In the genomic region with DNA sequence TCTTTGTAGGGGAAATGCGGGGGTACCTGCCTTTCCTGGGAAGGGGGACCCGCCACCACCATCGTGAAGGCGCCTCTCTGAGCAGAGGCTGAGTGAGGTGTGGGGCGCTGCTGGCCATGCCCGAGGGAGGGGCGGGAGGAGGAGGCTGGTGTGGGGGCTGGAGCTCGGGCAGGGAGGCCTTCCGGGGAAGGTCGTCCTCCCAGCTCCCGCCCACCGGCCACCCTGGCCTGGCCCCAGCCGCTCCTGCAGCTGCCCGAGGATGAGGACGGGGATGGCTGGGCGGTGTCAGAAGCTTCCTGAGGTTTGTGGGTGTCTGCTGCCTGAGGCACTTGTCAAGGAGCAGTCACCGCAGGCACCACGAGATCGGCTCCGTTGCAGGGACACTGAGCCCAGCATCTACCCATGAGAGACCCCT, we compare ENCODE assay signal across 7 cellular contexts. TPM values are rescaled to one million over a fixed set of nuclear protein-coding genes. Genes with fewer than 3 reads are reported as not detected.
DNase-seq lines count a peak whose midpoint lies in the region; ATAC-seq and TF ChIP-seq lines count a peak whose summit lies in the region.

No MANE protein-coding gene starts in this region.

- DNase-seq in IMR-90 (no peak), MCF 10A (ENCODE audit: unreplicated experiment) (no peak), left lobe of liver (ENCODE audit: low spot score) (no peak), NCI-H128 (lab: John Stamatoyannopoulos, UW; ENCODE audit: unreplicated experiment) (no peak)
- no peak for DNase-seq in stimulated activated naive CD8-positive, alpha-beta T cell treated with anti-CD3 and anti-CD28 coated beads, Interleukin-15, amount 100 ng/mL, for 72 hours

- H3K27ac ChIP-seq in IMR-90 (ENCODE audit: insufficient read depth, low read length), result peak overlapping the region; percentile 13; the same call in 1 of the 2 replicates

- TF ChIP-seq CTCF in IMR-90 (conservative IDR thresholded peaks at IDR 0.05; ENCODE audit: low read depth, low read length) (no peak), MCF 10A (IDR thresholded peaks at IDR 0.05; ENCODE audit: unreplicated experiment) (no peak)

- no peak overlapping the region for H3K9ac ChIP-seq in IMR-90 (ENCODE audit: low read depth, low read length)

- TF ChIP-seq RAD21 in IMR-90 (IDR thresholded peaks at IDR 0.05; ENCODE audit: low read length), result no peak

- H3K27ac Mint-ChIP-seq in MCF 10A (ENCODE audit: low read depth, unreplicated experiment), result peak overlapping the region; percentile 69
- H3K27ac Mint-ChIP-seq in stimulated activated naive CD8-positive, alpha-beta T cell treated with anti-CD3 and anti-CD28 coated beads, Interleukin-15, amount 100 ng/mL, for 72 hours, result peak overlapping the region; percentile 93 to 94

- H3K4me3 Mint-ChIP-seq in MCF 10A (ENCODE audit: unreplicated experiment), result no peak overlapping the region
- peak overlapping the region; percentile 63 to 75 for H3K4me3 Mint-ChIP-seq in stimulated activated naive CD8-positive, alpha-beta T cell treated with anti-CD3 and anti-CD28 coated beads, Interleukin-15, amount 100 ng/mL, for 72 hours

- no peak overlapping the region; the same call in 1 of the 2 replicates for H3K18ac ChIP-seq in IMR-90 (ENCODE audit: low read depth, low read length)

- no peak for TF ChIP-seq POLR2A in IMR-90 (IDR thresholded peaks at IDR 0.05; ENCODE audit: low read depth, low read length)

- no peak overlapping the region for H3K4me3 ChIP-seq in IMR-90 (ENCODE audit: insufficient read depth, low read depth, low read length)

- H4K5ac ChIP-seq in IMR-90 (ENCODE audit: low read depth, low read length), result peak overlapping the region; percentile 88

- no peak overlapping the region for H3K23ac ChIP-seq in IMR-90 (ENCODE audit: low read depth, low read length)

- H3K4me1 ChIP-seq in IMR-90 (ENCODE audit: control insufficient read depth, insufficient read depth, low read length), result peaks cover 6% of the 10 kb centered on the region; the same call in 1 of the 2 replicates

- no peaks in the 10 kb centered on the region for H3K27me3 ChIP-seq in IMR-90 (ENCODE audit: control insufficient read depth, insufficient read depth, low read length)

- no peaks in the 10 kb centered on the region for H3K9me3 ChIP-seq in IMR-90 (ENCODE audit: control insufficient read depth, insufficient read depth, low read length)

- peak overlapping the region; percentile 52 for H3K4ac ChIP-seq in IMR-90 (ENCODE audit: low read depth, low read length)

- POLR2A ChIA-PET in IMR-90 (lab: Charles Lee; ENCODE audit: unreplicated experiment), result no interaction called here
- POLR2A ChIA-PET in MCF 10A (lab: Yijun Ruan, JAX), result interaction anchor here (0.9 kb wide), 1 partner anchor 10 kb away, joined by 4 read pairs; no protein-coding TSS in a partner anchor

- ATAC-seq in IMR-90 (ENCODE audit: low read depth) (no peak), left lobe of liver (peak; percentile 5), HG03039 (IDR thresholded peaks at IDR 0.05; ENCODE audit: unreplicated experiment) (no peak), GM21390 (IDR thresholded peaks at IDR 0.05; ENCODE audit: unreplicated experiment) (no peak)
- ATAC-seq in stimulated activated naive CD8-positive, alpha-beta T cell treated with anti-CD3 and anti-CD28 coated beads, Interleukin-15, amount 100 ng/mL, for 72 hours, result peak; percentile 36

- H3K4me1 Mint-ChIP-seq in MCF 10A (ENCODE audit: insufficient read depth, unreplicated experiment), result peaks cover 2% of the 10 kb centered on the region
- H3K4me1 Mint-ChIP-seq in stimulated activated naive CD8-positive, alpha-beta T cell treated with anti-CD3 and anti-CD28 coated beads, Interleukin-15, amount 100 ng/mL, for 72 hours, result peaks cover 25% of the 10 kb centered on the region

- no peak overlapping the region for H3K56ac ChIP-seq in IMR-90 (ENCODE audit: extremely low read depth, insufficient read depth, low read length)

- no peaks in the 10 kb centered on the region for H3K27me3 Mint-ChIP-seq in MCF 10A (ENCODE audit: insufficient read depth, unreplicated experiment)
- no peaks in the 10 kb centered on the region for H3K27me3 Mint-ChIP-seq in stimulated activated naive CD8-positive, alpha-beta T cell treated with anti-CD3 and anti-CD28 coated beads, Interleukin-15, amount 100 ng/mL, for 72 hours

- dilution Hi-C loops in IMR-90 (cut with HindIII; ENCODE audit: low sequenced_read_pairs, unreplicated experiment), result no loop called here

- peak overlapping the region; percentile 28 for H2AK9ac ChIP-seq in IMR-90 (replicated peaks; ENCODE audit: low read depth, low read length, poor library complexity)

- H3K14ac ChIP-seq in IMR-90 (replicated peaks; ENCODE audit: low read depth, low read length), result 0 out of 2 replicates have a peak overlapping the region, but pooled peaks have one; percentile 15

- H3K9me1 ChIP-seq in IMR-90 (ENCODE audit: insufficient read depth, low read length), result peaks cover 2% of the 10 kb centered on the region; the same call in 1 of the 2 replicates

- no peaks in the 10 kb centered on the region for H3K9me3 Mint-ChIP-seq in MCF 10A (ENCODE audit: unreplicated experiment)
- H3K9me3 Mint-ChIP-seq in stimulated activated naive CD8-positive, alpha-beta T cell treated with anti-CD3 and anti-CD28 coated beads, Interleukin-15, amount 100 ng/mL, for 72 hours, result no peaks in the 10 kb centered on the region

- H2BK20ac ChIP-seq in IMR-90 (ENCODE audit: low read depth, low read length), result no peak overlapping the region

- H2BK120ac ChIP-seq in IMR-90 (ENCODE audit: low read depth, low read length), result peak overlapping the region; percentile 60; the same call in 1 of the 2 replicates

- H2AK5ac ChIP-seq in IMR-90 (ENCODE audit: low read depth, low read length), result no peak overlapping the region

- in situ Hi-C loops in IMR-90 (cut with MboI; ENCODE audit: low sequenced_read_pairs), result no loop called here

- H3K36me3 Mint-ChIP-seq in MCF 10A (ENCODE audit: insufficient read depth, unreplicated experiment), result peaks cover 36% of the 10 kb centered on the region

- H2BK15ac ChIP-seq in IMR-90 (ENCODE audit: low read depth, low read length), result no peak overlapping the region

- BruUV-seq in IMR-90 (replicated peaks; lab: Mats Ljungman, UMichigan), result no TSS peak
- BruUV-seq in MCF 10A (replicated peaks; lab: Mats Ljungman, UMichigan), result no TSS peak

- peak overlapping the region; percentile 75 for H2AFZ ChIP-seq in IMR-90 (replicated peaks; ENCODE audit: low read length, poor library complexity)

- intact Hi-C loops in IMR-90 (cut with micrococcal nuclease), result no loop called here
- intact Hi-C loops in MCF 10A (cut with micrococcal nuclease), result loop anchor here (1.0 kb wide), 1 partner anchor 11 kb away; no protein-coding TSS in a partner anchor

- no CpG with 5 or more reads among the region's 20 CpGs for WGBS in IMR-90 (ENCODE audit: extremely low coverage in 2 of 2, insufficient read length in 1 of 2), 2 experiments

- H3K4me2 ChIP-seq in IMR-90 (ENCODE audit: low read depth, low read length), result no peak overlapping the region

- 0 out of 2 replicates have a peak, but pooled peaks cover 7% of the 10 kb centered on the region for H4K20me1 ChIP-seq in IMR-90 (ENCODE audit: insufficient read depth, low read length)

- CTCF ChIA-PET in IMR-90 (lab: Yijun Ruan, JAX) (no interaction called here), MCF 10A (lab: Yijun Ruan, JAX) (interaction anchor here (0.6 to 0.7 kb wide), 3 partner anchors 55 to 224 kb away, joined by 3 read pairs; no protein-coding TSS in a partner anchor)

- H4K91ac ChIP-seq in IMR-90 (ENCODE audit: insufficient read depth, low read depth, low read length), result no peak overlapping the region

- H3K79me1 ChIP-seq in IMR-90 (ENCODE audit: low read depth in 1 of 2, low read length in 2 of 2), result peaks cover 0 to 16% of the 10 kb centered on the region in 2 experiments; a peak in 3 of 4 replicates

- peak overlapping the region; percentile 72 to 92; a peak in 3 of 4 replicates for H4K8ac ChIP-seq in IMR-90 (ENCODE audit: low read depth in 2 of 2, low read length in 2 of 2)

- no peak overlapping the region for H2BK5ac ChIP-seq in IMR-90 (ENCODE audit: low read depth, low read length, poor library complexity, severe bottlenecking)

- peaks cover 18% of the 10 kb centered on the region; the same call in 1 of the 2 replicates for H3K36me3 ChIP-seq in IMR-90 (ENCODE audit: control insufficient read depth, insufficient read depth, low read length)

TF ChIP-seq in IMR-90, 13 proteins besides CTCF, POLR2A, EP300 and RAD21 (continues in another document):
- TF ChIP-seq BHLHE40 (IDR thresholded peaks at IDR 0.05; ENCODE audit: low read depth, low read length) (no peak), SMC3 (IDR thresholded peaks at IDR 0.05; ENCODE audit: low read depth, low read length) (no peak), CEBPB (IDR thresholded peaks at IDR 0.05; ENCODE audit: low read depth, low read length) (no peak), RCOR1 (IDR thresholded peaks at IDR 0.05; ENCODE audit: insufficient replicate concordance, low read length) (no peak), RFX5 (IDR thresholded peaks at IDR 0.05; ENCODE audit: low read depth, low read length) (no peak), FOS (IDR thresholded peaks at IDR 0.05; ENCODE audit: low read depth, low read length) (no peak), MAZ (IDR thresholded peaks at IDR 0.05; ENCODE audit: borderline replicate concordance, low read depth, low read length) (no peak), CHD1 (IDR thresholded peaks at IDR 0.05; ENCODE audit: low read depth, low read length) (no peak), MAFK (IDR thresholded peaks at IDR 0.05; ENCODE audit: low read depth, low read length) (no peak), NFE2L2 (IDR thresholded peaks at IDR 0.05; ENCODE audit: low read depth, low read length) (no peak), MXI1 (IDR thresholded peaks at IDR 0.05; ENCODE audit: borderline replicate concordance, low read depth, low read length) (no peak)
- TF ChIP-seq, protein P1, sequence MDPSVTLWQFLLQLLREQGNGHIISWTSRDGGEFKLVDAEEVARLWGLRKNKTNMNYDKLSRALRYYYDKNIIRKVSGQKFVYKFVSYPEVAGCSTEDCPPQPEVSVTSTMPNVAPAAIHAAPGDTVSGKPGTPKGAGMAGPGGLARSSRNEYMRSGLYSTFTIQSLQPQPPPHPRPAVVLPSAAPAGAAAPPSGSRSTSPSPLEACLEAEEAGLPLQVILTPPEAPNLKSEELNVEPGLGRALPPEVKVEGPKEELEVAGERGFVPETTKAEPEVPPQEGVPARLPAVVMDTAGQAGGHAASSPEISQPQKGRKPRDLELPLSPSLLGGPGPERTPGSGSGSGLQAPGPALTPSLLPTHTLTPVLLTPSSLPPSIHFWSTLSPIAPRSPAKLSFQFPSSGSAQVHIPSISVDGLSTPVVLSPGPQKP (IDR thresholded peaks at IDR 0.05; ENCODE audit: borderline replicate concordance, low read depth, low read length), result no peak

RNA-seq across cellular contexts. Expression of gene PWWP2B, which starts 11.4 kb away (rescaled TPM):
- total RNA-seq in IMR-90 (2012; rRNA removed) (1.9 and 2.2 TPM in 2 replicates), MCF 10A (2022) (10.0 and 13.0 TPM in 2 replicates), left lobe of liver (5.8 TPM)
- 1.7 and 2.1 TPM in 2 replicates for polyA plus RNA-seq in IMR-90 (2012; rRNA removed)
- polyA plus RNA-seq in IMR-90 (2012; cell fraction: cytosol; rRNA removed), result 2.2 and 3.6 TPM in 2 replicates
- 1.8 and 4.6 TPM in 2 replicates for polyA plus RNA-seq in IMR-90 (2012; cell fraction: nucleus; rRNA removed; ENCODE audit: low replicate concordance)

Comparison
In these comparisons a context has a peak if more than half of its experiments do, and no peak if none do; other contexts are left out.
1. ATAC-seq: peak in left lobe of liver (single experiment) and stimulated activated naive CD8-positive, alpha-beta T cell treated with anti-CD3 and anti-CD28 coated beads, Interleukin-15, amount 100 ng/mL, for 72 hours (single experiment); none in IMR-90 (single experiment), HG03039 (single experiment) and GM21390 (single experiment).